1 cellular context compared by ENCODE assay signal in the genomic region with DNA sequence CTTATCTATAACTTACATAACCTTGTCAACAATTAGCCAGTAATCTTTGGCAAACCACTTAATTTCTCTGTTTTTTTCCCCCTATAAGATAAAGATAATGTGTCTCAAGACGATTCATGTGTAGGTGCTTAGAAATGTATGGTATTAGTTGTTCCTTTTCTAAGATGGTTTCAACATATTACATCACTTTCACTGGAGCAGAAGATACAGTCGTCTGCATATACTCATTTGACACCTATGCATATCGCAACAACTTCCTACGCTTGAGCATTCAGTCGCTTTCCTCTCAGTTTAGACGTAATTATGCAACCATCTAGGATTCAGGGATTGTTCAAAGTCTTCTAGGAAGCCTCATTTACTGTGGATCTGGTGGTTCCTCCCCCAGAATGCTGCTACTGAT.
A peak's percentile ranks its signal among the peaks of the same experiment; 100 is the strongest.
TF ChIP-seq lines count a peak whose summit lies in the region.

No MANE protein-coding gene starts in this region.

TF ChIP-seq in K562, 482 proteins besides CTCF, POLR2A, EP300 and RAD21 (continued from another document):
- TF ChIP-seq, protein P1, sequence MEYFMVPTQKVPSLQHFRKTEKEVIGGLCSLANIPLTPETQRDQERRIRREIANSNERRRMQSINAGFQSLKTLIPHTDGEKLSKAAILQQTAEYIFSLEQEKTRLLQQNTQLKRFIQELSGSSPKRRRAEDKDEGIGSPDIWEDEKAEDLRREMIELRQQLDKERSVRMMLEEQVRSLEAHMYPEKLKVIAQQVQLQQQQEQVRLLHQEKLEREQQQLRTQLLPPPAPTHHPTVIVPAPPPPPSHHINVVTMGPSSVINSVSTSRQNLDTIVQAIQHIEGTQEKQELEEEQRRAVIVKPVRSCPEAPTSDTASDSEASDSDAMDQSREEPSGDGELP (CRISPR knock-in tag; IDR thresholded peaks at IDR 0.05; ENCODE audit: borderline replicate concordance) = no peak
- TF ChIP-seq ZNF23 (CRISPR knock-in tag; IDR thresholded peaks at IDR 0.05) (no peak), MLLT1 (IDR thresholded peaks at IDR 0.05) (no peak), HDGF (IDR thresholded peaks at IDR 0.05) (no peak), RFX1 (IDR thresholded peaks at IDR 0.05) (no peak), GTF2F1 (IDR thresholded peaks at IDR 0.05; ENCODE audit: low read depth, low read length) (no peak), HDAC3 (IDR thresholded peaks at IDR 0.05; ENCODE audit: borderline replicate concordance, partially characterized antibody) (no peak), CCNT2 (IDR thresholded peaks at IDR 0.05; ENCODE audit: borderline replicate concordance, extremely low read depth, insufficient read length, low read depth, low read length) (no peak), NR3C1 (CRISPR knock-in tag; IDR thresholded peaks at IDR 0.05) (no peak), KLF13 (tag; IDR thresholded peaks at IDR 0.05; ENCODE audit: borderline replicate concordance, low read depth) (no peak), ZNF121 (CRISPR knock-in tag; conservative IDR thresholded peaks at IDR 0.05) (no peak), MAFG (tag; conservative IDR thresholded peaks at IDR 0.05) (no peak), AFF4 (CRISPR knock-in tag; IDR thresholded peaks at IDR 0.05) (no peak), PRDM10 (IDR thresholded peaks at IDR 0.05; ENCODE audit: partially characterized antibody) (no peak), ZNF77 (CRISPR knock-in tag; IDR thresholded peaks at IDR 0.05) (no peak), KLF10 (CRISPR knock-in tag; IDR thresholded peaks at IDR 0.05) (no peak), BRF1 (IDR thresholded peaks at IDR 0.05; ENCODE audit: borderline replicate concordance, extremely low read depth, insufficient read length) (no peak), CAMTA2 (CRISPR knock-in tag; conservative IDR thresholded peaks at IDR 0.05) (no peak), LARP7 (IDR thresholded peaks at IDR 0.05) (no peak), ZNF232 (CRISPR knock-in tag; IDR thresholded peaks at IDR 0.05) (no peak), PHF21A (IDR thresholded peaks at IDR 0.05; ENCODE audit: borderline replicate concordance, low read depth) (no peak), HIVEP1 (CRISPR knock-in tag; IDR thresholded peaks at IDR 0.05) (no peak), TEAD2 (tag; IDR thresholded peaks at IDR 0.05) (no peak)
- TF ChIP-seq, protein P2, sequence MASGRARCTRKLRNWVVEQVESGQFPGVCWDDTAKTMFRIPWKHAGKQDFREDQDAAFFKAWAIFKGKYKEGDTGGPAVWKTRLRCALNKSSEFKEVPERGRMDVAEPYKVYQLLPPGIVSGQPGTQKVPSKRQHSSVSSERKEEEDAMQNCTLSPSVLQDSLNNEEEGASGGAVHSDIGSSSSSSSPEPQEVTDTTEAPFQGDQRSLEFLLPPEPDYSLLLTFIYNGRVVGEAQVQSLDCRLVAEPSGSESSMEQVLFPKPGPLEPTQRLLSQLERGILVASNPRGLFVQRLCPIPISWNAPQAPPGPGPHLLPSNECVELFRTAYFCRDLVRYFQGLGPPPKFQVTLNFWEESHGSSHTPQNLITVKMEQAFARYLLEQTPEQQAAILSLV (tag; IDR thresholded peaks at IDR 0.05) = 0 out of 2 replicates have a peak, but pooled peaks have one; percentile 43
- TF ChIP-seq, protein P3, sequence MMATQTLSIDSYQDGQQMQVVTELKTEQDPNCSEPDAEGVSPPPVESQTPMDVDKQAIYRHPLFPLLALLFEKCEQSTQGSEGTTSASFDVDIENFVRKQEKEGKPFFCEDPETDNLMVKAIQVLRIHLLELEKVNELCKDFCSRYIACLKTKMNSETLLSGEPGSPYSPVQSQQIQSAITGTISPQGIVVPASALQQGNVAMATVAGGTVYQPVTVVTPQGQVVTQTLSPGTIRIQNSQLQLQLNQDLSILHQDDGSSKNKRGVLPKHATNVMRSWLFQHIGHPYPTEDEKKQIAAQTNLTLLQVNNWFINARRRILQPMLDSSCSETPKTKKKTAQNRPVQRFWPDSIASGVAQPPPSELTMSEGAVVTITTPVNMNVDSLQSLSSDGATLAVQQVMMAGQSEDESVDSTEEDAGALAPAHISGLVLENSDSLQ (IDR thresholded peaks at IDR 0.05) = no peak
- TF ChIP-seq, protein P4, sequence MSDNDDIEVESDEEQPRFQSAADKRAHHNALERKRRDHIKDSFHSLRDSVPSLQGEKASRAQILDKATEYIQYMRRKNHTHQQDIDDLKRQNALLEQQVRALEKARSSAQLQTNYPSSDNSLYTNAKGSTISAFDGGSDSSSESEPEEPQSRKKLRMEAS (CRISPR knock-in tag; IDR thresholded peaks at IDR 0.05) = no peak
